In genomic region chr15:27757050-27757449, GRCh38 we compare ENCODE assay signal across 22 cellular contexts.
"Had no signal": no experiment of that assay in that cellular context is flagged by ENCODE, and none has a peak within 500 bp of the region (broad histone marks: within the 10 kb centered on the region; RNA-seq: fewer than 3 reads in every experiment).

No MANE protein-coding gene starts in this region.

- H3K4me1 ChIP-seq: esophagus squamous epithelium, gastrocnemius medialis, sigmoid colon, stomach, suprapubic skin, tibial nerve had no signal

- H3K9me3 ChIP-seq: esophagus squamous epithelium, gastrocnemius medialis, sigmoid colon, suprapubic skin, tibial nerve had no signal

- H3K27ac ChIP-seq: brain microvascular endothelial cell, esophagus squamous epithelium, gastrocnemius medialis, sigmoid colon, stomach, suprapubic skin, tibial nerve had no signal

- ATAC-seq: activated naive CD4-positive, alpha-beta T cell treated with anti-CD3 and anti-CD28 coated beads, Interleukin-2, amount 50 U/mL, for 72 hours; activated T-helper 17 cell treated with anti-CD3 and anti-CD28 coated beads, Interleukin-2, amount 50 U/mL, for 72 hours; gastrocnemius medialis; left ventricle myocardium superior; natural killer cell; stimulated activated memory B cell treated with anti-CD40 and anti-IgM and Interleukin-4, amounts not matched to agents 10 μg/mL and 1 μg/mL and 100 μg/mL, for 72 hours had no signal

- H3K36me3 ChIP-seq: brain microvascular endothelial cell, esophagus squamous epithelium, gastrocnemius medialis, sigmoid colon, stomach, suprapubic skin, tibial nerve had no signal

- H3K27me3 ChIP-seq: brain microvascular endothelial cell, esophagus squamous epithelium, gastrocnemius medialis, sigmoid colon, stomach, suprapubic skin, tibial nerve had no signal

- H3K4me3 ChIP-seq: esophagus squamous epithelium, gastrocnemius medialis, sigmoid colon, smooth muscle cell, stomach, suprapubic skin, tibial nerve had no signal

- DNase-seq: activated CD4-positive, alpha-beta T cell treated with anti-CD3 and anti-CD28 coated beads, Interleukin-2, amount 50 U/mL, for 1 hour; activated CD4-positive, CD25-positive, alpha-beta regulatory T cell treated with anti-CD3 and anti-CD28 coated beads, Interleukin-2, amount 50 U/mL, for 72 hours; activated T-cell treated with anti-CD3 and anti-CD28 coated beads, Interleukin-2, amount 50 U/mL, for 1 hour; aorta; brain microvascular endothelial cell; central memory CD4-positive, alpha-beta T cell; effector memory CD4-positive, alpha-beta T cell; esophagus squamous epithelium; gastrocnemius medialis; hippocampal formation; left ventricle myocardium superior; midbrain; natural killer cell; sigmoid colon; stimulated activated CD4-positive, alpha-beta T cell treated with anti-CD3 and anti-CD28 coated beads, Interleukin-15, amount 100 ng/mL, for 24 hours; stomach had no signal
